In genomic region chr3:197592361-197593045, GRCh38 we compare ENCODE assay signal across 15 cellular contexts. TPM values are rescaled to one million over a fixed set of nuclear protein-coding genes. Genes with fewer than 3 reads are reported as not detected.
A peak's percentile ranks its signal among the peaks of the same experiment; 100 is the strongest.
DNase-seq lines count a peak whose midpoint lies in the region; ATAC-seq, FAIRE-seq and TF ChIP-seq lines count a peak whose summit lies in the region.
"Had no signal": no experiment of that assay in that cellular context is flagged by ENCODE, and none has a peak within 500 bp of the region (broad histone marks: within the 10 kb centered on the region; RNA-seq: fewer than 3 reads in every experiment).

No MANE protein-coding gene starts in this region.

- intact Hi-C loops in activated naive CD4-positive, alpha-beta T cell treated with anti-CD3 and anti-CD28 coated beads for 36 hours (cut with micrococcal nuclease), result loop anchor here (10.0 kb wide), 1 partner anchor 212 kb away; no protein-coding TSS in a partner anchor

- TF ChIP-seq POLR2A in GM12891 (IDR thresholded peaks at IDR 0.05; ENCODE audit: low read depth, low read length), result no peak

- CTCF ChIA-PET in activated CD8-positive, alpha-beta memory T cell treated with anti-CD3 and anti-CD28 coated beads, Interleukin-2, amount 10 ng/mL, durations not matched to agents 7 days and 5 days (lab: Charles Lee), result no interaction called here
- CTCF ChIA-PET in activated naive CD4-positive, alpha-beta T cell treated with anti-CD3 and anti-CD28 coated beads for 36 hours (lab: Charles Lee), result no interaction called here

- peak; percentile 23 for ATAC-seq in activated CD8-positive, alpha-beta memory T cell treated with anti-CD3 and anti-CD28 coated beads, Interleukin-2, amount 10 ng/mL, durations not matched to agents 7 days and 5 days
- ATAC-seq in T-helper 17 cell, result no peak
- ATAC-seq: A549, sciatic nerve had no signal

- H3K4me3 Mint-ChIP-seq in activated CD8-positive, alpha-beta memory T cell treated with anti-CD3 and anti-CD28 coated beads, Interleukin-2, amount 10 ng/mL, durations not matched to agents 7 days and 5 days, result no peak overlapping the region
- H3K4me3 Mint-ChIP-seq in T-helper 17 cell, result peak overlapping the region; percentile 73
- no peak overlapping the region for H3K4me3 Mint-ChIP-seq in activated naive CD4-positive, alpha-beta T cell treated with anti-CD3 and anti-CD28 coated beads for 36 hours

- no peak for FAIRE-seq in GM12891 (lab: Jason Lieb, UNC)
- FAIRE-seq: A549, D721Med had no signal

- H3K9me3 Mint-ChIP-seq in activated CD8-positive, alpha-beta memory T cell treated with anti-CD3 and anti-CD28 coated beads, Interleukin-2, amount 10 ng/mL, durations not matched to agents 7 days and 5 days (ENCODE audit: low read depth), result no peaks in the 10 kb centered on the region
- H3K9me3 Mint-ChIP-seq in activated naive CD4-positive, alpha-beta T cell treated with anti-CD3 and anti-CD28 coated beads for 36 hours, result no peaks in the 10 kb centered on the region

- peaks cover 18% of the 10 kb centered on the region for H3K4me1 Mint-ChIP-seq in activated CD8-positive, alpha-beta memory T cell treated with anti-CD3 and anti-CD28 coated beads, Interleukin-2, amount 10 ng/mL, durations not matched to agents 7 days and 5 days
- H3K4me1 Mint-ChIP-seq in T-helper 17 cell, result peaks cover 19% of the 10 kb centered on the region
- peaks cover 18% of the 10 kb centered on the region for H3K4me1 Mint-ChIP-seq in activated naive CD4-positive, alpha-beta T cell treated with anti-CD3 and anti-CD28 coated beads for 36 hours (ENCODE audit: low read depth)

- H3K27me3 Mint-ChIP-seq in activated CD8-positive, alpha-beta memory T cell treated with anti-CD3 and anti-CD28 coated beads, Interleukin-2, amount 10 ng/mL, durations not matched to agents 7 days and 5 days, result peaks cover 9% of the 10 kb centered on the region
- peaks cover 3% of the 10 kb centered on the region for H3K27me3 Mint-ChIP-seq in T-helper 17 cell
- no peaks in the 10 kb centered on the region for H3K27me3 Mint-ChIP-seq in activated naive CD4-positive, alpha-beta T cell treated with anti-CD3 and anti-CD28 coated beads for 36 hours (ENCODE audit: low read depth)

- peak overlapping the region; percentile 67 for H3K27ac Mint-ChIP-seq in activated CD8-positive, alpha-beta memory T cell treated with anti-CD3 and anti-CD28 coated beads, Interleukin-2, amount 10 ng/mL, durations not matched to agents 7 days and 5 days
- peak overlapping the region; percentile 89 for H3K27ac Mint-ChIP-seq in T-helper 17 cell
- peak overlapping the region; percentile 52 for H3K27ac Mint-ChIP-seq in activated naive CD4-positive, alpha-beta T cell treated with anti-CD3 and anti-CD28 coated beads for 36 hours

- H3K36me3 Mint-ChIP-seq in activated CD8-positive, alpha-beta memory T cell treated with anti-CD3 and anti-CD28 coated beads, Interleukin-2, amount 10 ng/mL, durations not matched to agents 7 days and 5 days, result peaks cover 1% of the 10 kb centered on the region
- H3K36me3 Mint-ChIP-seq in T-helper 17 cell (ENCODE audit: low read depth), result peaks cover 2% of the 10 kb centered on the region
- no peaks in the 10 kb centered on the region for H3K36me3 Mint-ChIP-seq in activated naive CD4-positive, alpha-beta T cell treated with anti-CD3 and anti-CD28 coated beads for 36 hours (ENCODE audit: low read depth)

- DNase-seq in activated CD8-positive, alpha-beta memory T cell treated with anti-CD3 and anti-CD28 coated beads, Interleukin-2, amount 10 ng/mL, durations not matched to agents 7 days and 5 days, result no peak
- no peak for DNase-seq in activated CD8-positive, alpha-beta memory T cell treated with anti-CD3 and anti-CD28 coated beads, Interleukin-2, amount 50 U/mL, for 48 hours
- DNase-seq in T-helper 17 cell (no peak), pons (ENCODE audit: low spot score) (no peak), GM12891 (ENCODE audit: insufficient read length, low spot score) (no peak)
- DNase-seq in activated naive CD4-positive, alpha-beta T cell treated with anti-CD3 and anti-CD28 coated beads for 36 hours, result peak; percentile 50
- peak; percentile 23 for DNase-seq in stimulated activated CD4-positive, alpha-beta T cell treated with anti-CD3 and anti-CD28 coated beads, Interleukin-4, amount 100 ng/mL, for 24 hours
- no peak for DNase-seq in NK-92 treated with Interleukin-12 subunit alpha and Interleukin-12 subunit beta, amount 100 ng/mL, for 24 hours (lab: John Stamatoyannopoulos, UW)
- DNase-seq: Kasumi-1, NCI-H1417 treated with DMSO at 0.1 percent for 48 hours, NCI-H446, SW 1271 had no signal

- H3K9me3 ChIP-seq in T-helper 17 cell (ENCODE audit: control insufficient read depth, low read length, poor library complexity, severe bottlenecking), result no peaks in the 10 kb centered on the region
- H3K9me3 ChIP-seq: A549 had no signal

TF ChIP-seq in GM12891, 5 proteins besides CTCF, POLR2A, EP300 and RAD21:
- TF ChIP-seq PAX5 (IDR thresholded peaks at IDR 0.05; ENCODE audit: insufficient read depth, low read length, severe bottlenecking) (no peak), SPI1 (IDR thresholded peaks at IDR 0.05; ENCODE audit: low read depth, low read length) (no peak), POLR2AphosphoS5 (IDR thresholded peaks at IDR 0.05; ENCODE audit: low read depth, low read length) (no peak), TAF1 (IDR thresholded peaks at IDR 0.05; ENCODE audit: low read depth, low read length) (no peak), POU2F2 (IDR thresholded peaks at IDR 0.05; ENCODE audit: low read depth, low read length) (no peak)

RNA-seq across cellular contexts. Expression of gene BDH1, which starts 36.7 kb away (rescaled TPM):
- 10 to 100 TPM; 75.8 to 80.9 TPM for total RNA-seq in activated CD8-positive, alpha-beta memory T cell treated with anti-CD3 and anti-CD28 coated beads, Interleukin-2, amount 10 ng/mL, durations not matched to agents 7 days and 5 days
- 10 to 100 TPM; 20.7 to 22.4 TPM for total RNA-seq in T-helper 17 cell
- total RNA-seq in activated naive CD4-positive, alpha-beta T cell treated with anti-CD3 and anti-CD28 coated beads for 36 hours, result 10 to 100 TPM; 70.7 to 71.2 TPM
- 36.5 TPM for polyA plus RNA-seq in GM12891 (2012; ENCODE audit: low read depth, missing spikeins)

Comparison
In these comparisons a context has a peak if more than half of its experiments do, and no peak if none do; other contexts are left out.
1. DNase-seq: peak in activated naive CD4-positive, alpha-beta T cell treated with anti-CD3 and anti-CD28 coated beads for 36 hours (single experiment) and stimulated activated CD4-positive, alpha-beta T cell treated with anti-CD3 and anti-CD28 coated beads, Interleukin-4, amount 100 ng/mL, for 24 hours (single experiment); none in activated CD8-positive, alpha-beta memory T cell treated with anti-CD3 and anti-CD28 coated beads, Interleukin-2, amount 10 ng/mL, durations not matched to agents 7 days and 5 days (single experiment), activated CD8-positive, alpha-beta memory T cell treated with anti-CD3 and anti-CD28 coated beads, Interleukin-2, amount 50 U/mL, for 48 hours (single experiment), T-helper 17 cell (0 of 3), NK-92 treated with Interleukin-12 subunit alpha and Interleukin-12 subunit beta, amount 100 ng/mL, for 24 hours (single experiment), pons (single experiment) and GM12891 (single experiment).
2. Peak in every context shown above with its lines, with median percentiles within 50 percentile points of each other: H3K27ac Mint-ChIP-seq.